In the genomic region with DNA sequence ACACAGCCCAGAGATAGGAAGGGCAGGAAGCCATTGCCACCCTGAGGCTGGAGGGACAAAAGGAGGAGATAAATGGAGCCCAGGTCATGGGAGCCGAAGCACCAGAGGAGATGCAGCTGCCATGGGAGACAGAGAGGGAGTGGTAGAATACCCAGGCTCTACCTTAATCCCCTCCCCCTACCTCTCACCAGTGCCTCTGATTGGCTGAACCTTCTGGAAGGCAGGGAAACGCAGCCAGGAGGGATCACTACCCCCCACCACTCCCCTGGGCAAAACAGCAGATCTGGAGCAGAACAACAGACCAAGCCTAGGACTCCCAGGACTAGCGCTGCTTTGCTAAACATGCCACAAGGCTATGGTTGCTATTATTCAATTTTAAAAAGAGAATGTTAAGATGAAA, we compare ENCODE assay signal across 25 cellular contexts.
A peak's percentile ranks its signal among the peaks of the same experiment; 100 is the strongest.
DNase-seq lines count a peak whose midpoint lies in the region; ATAC-seq, FAIRE-seq and TF ChIP-seq lines count a peak whose summit lies in the region.
"Had no signal": no experiment of that assay in that cellular context is flagged by ENCODE, and none has a peak within 500 bp of the region (broad histone marks: within the 10 kb centered on the region; RNA-seq: fewer than 3 reads in every experiment).

No MANE protein-coding gene starts in this region.

- WGBS in GM12878 (ENCODE audit: insufficient coverage, insufficient replicate concordance, low lambda C conversion rate, missing lambda C conversion rate): 78% methylated on average over 3 of the region's 3 CpGs
- WGBS in mesendoderm (ENCODE audit: extremely low coverage, insufficient coverage, low lambda C conversion rate): no CpG with 5 or more reads among the region's 3 CpGs

- no peak overlapping the region for H3K23ac ChIP-seq in mesendoderm (ENCODE audit: low read length)

- no TSS peak for BruUV-seq in GM12878 (replicated peaks; lab: Mats Ljungman, UMichigan)

- H3K27me3 Mint-ChIP-seq in HFFc6 (ENCODE audit: insufficient read depth): no peaks in the 10 kb centered on the region
- H3K27me3 Mint-ChIP-seq: activated naive CD8-positive, alpha-beta T cell treated with anti-CD3 and anti-CD28 coated beads, Interleukin-2, amount 10 ng/mL, durations not matched to agents 7 days and 5 days; effector memory CD8-positive, alpha-beta T cell had no signal

- H3K4me1 ChIP-seq in GM12878 (ENCODE audit: control insufficient read depth, insufficient read depth, low read length) (peaks cover 38% of the 10 kb centered on the region), mesendoderm (ENCODE audit: control insufficient read depth, low read depth, low read length) (peaks cover 11% of the 10 kb centered on the region)
- H3K4me1 ChIP-seq: lower lobe of right lung had no signal

- H3K9ac ChIP-seq in GM12878 (ENCODE audit: control insufficient read depth, insufficient read depth, low read length): no peak overlapping the region
- no peak overlapping the region for H3K9ac ChIP-seq in mesendoderm (ENCODE audit: low read length)

- no peak overlapping the region for H3K56ac ChIP-seq in mesendoderm (ENCODE audit: low read length)

- H3K36me3 ChIP-seq in GM12878 (ENCODE audit: control insufficient read depth in 2 of 2, insufficient read depth in 2 of 2, low read length in 1 of 2) (peaks cover 3 to 41% of the 10 kb centered on the region in 2 experiments), mesendoderm (ENCODE audit: control insufficient read depth, insufficient read depth, low read length) (no peaks in the 10 kb centered on the region)
- H3K36me3 ChIP-seq: gastrocnemius medialis, lower lobe of right lung had no signal

- H3K27me3 ChIP-seq in GM12878 (replicated peaks in 1 of 2; ENCODE audit: control insufficient read depth in 2 of 2, insufficient read depth in 2 of 2, low read length in 1 of 2) (no peaks in the 10 kb centered on the region), mesendoderm (ENCODE audit: insufficient read depth, low read length, poor library complexity) (no peaks in the 10 kb centered on the region)
- H3K27me3 ChIP-seq: esophagus muscularis mucosa, gastrocnemius medialis had no signal

- TF ChIP-seq POLR2A in GM12878 (IDR thresholded peaks at IDR 0.05; ENCODE audit: low read depth, low read length): no peak

- RAD21 ChIA-PET in GM12878 (lab: Charles Lee; ENCODE audit: unreplicated experiment): no interaction called here

- intact Hi-C loops in GM12878 (cut with micrococcal nuclease; ENCODE audit: unreplicated experiment): loop anchor here (1.0 to 5.0 kb wide), 2 partner anchors 16 to 207 kb away; a partner anchor contains a TSS

- H3K4me1 Mint-ChIP-seq in HFFc6 (ENCODE audit: low read depth): peaks cover 40% of the 10 kb centered on the region

- H3K9me3 ChIP-seq in GM12878 (replicated peaks; ENCODE audit: control insufficient read depth, insufficient read depth, low read length): no peaks in the 10 kb centered on the region
- H3K9me3 ChIP-seq: esophagus muscularis mucosa, gastrocnemius medialis, lower lobe of right lung had no signal

- H3K4me3 ChIP-seq in GM12878: no peak overlapping the region
- H3K4me3 ChIP-seq in mesendoderm (ENCODE audit: low read length): no peak overlapping the region
- H3K4me3 ChIP-seq: esophagus muscularis mucosa, gastrocnemius medialis, lower lobe of right lung had no signal

- H3K79me2 ChIP-seq in GM12878 (ENCODE audit: control insufficient read depth, insufficient read depth, low read length): peaks cover 3% of the 10 kb centered on the region
- no peaks in the 10 kb centered on the region for H3K79me2 ChIP-seq in mesendoderm (ENCODE audit: control insufficient read depth, insufficient read depth, low read length)

- no peak overlapping the region for H3K4me2 ChIP-seq in GM12878 (ENCODE audit: control insufficient read depth, insufficient read depth)
- H3K4me2 ChIP-seq in mesendoderm (ENCODE audit: low read length): no peak overlapping the region

- H3K4ac ChIP-seq in mesendoderm (ENCODE audit: low read depth, low read length): no peak overlapping the region

- H3K27ac Mint-ChIP-seq in HFFc6: peak overlapping the region; percentile 39; the same call in 1 of the 2 replicates
- H3K27ac Mint-ChIP-seq: activated naive CD8-positive, alpha-beta T cell treated with anti-CD3 and anti-CD28 coated beads, Interleukin-2, amount 10 ng/mL, durations not matched to agents 7 days and 5 days; effector memory CD8-positive, alpha-beta T cell had no signal

- no peak for FAIRE-seq in GM12878 (lab: Jason Lieb, UNC)
- FAIRE-seq: kidney, small intestine had no signal

- H3K27ac ChIP-seq in GM12878 (ENCODE audit: control insufficient read depth, insufficient read depth): peak overlapping the region; percentile 74
- no peak overlapping the region for H3K27ac ChIP-seq in mesendoderm (ENCODE audit: low read depth, low read length)
- H3K27ac ChIP-seq: 22Rv1, esophagus muscularis mucosa, gastrocnemius medialis, lower lobe of right lung had no signal

- no peak overlapping the region for H4K8ac ChIP-seq in mesendoderm (ENCODE audit: low read depth, low read length)

- no peaks in the 10 kb centered on the region for H3K9me3 Mint-ChIP-seq in HFFc6
- H3K9me3 Mint-ChIP-seq: activated naive CD8-positive, alpha-beta T cell treated with anti-CD3 and anti-CD28 coated beads, Interleukin-2, amount 10 ng/mL, durations not matched to agents 7 days and 5 days; effector memory CD8-positive, alpha-beta T cell had no signal

- no peak for ATAC-seq in GM12878
- ATAC-seq in HG03432 (IDR thresholded peaks at IDR 0.05; ENCODE audit: unreplicated experiment): no peak
- no peak for ATAC-seq in GM21390 (IDR thresholded peaks at IDR 0.05; ENCODE audit: unreplicated experiment)
- ATAC-seq: effector memory CD8-positive, alpha-beta T cell; gastrocnemius medialis had no signal

- POLR2A ChIA-PET in GM12878 (lab: Charles Lee): no interaction called here

- H2BK120ac ChIP-seq in mesendoderm (ENCODE audit: low read depth, low read length): no peak overlapping the region

- DNase-seq in DMS 273 (lab: John Stamatoyannopoulos, UW; ENCODE audit: unreplicated experiment): peak; percentile 49
- DNase-seq in DMS 273 treated with DMSO at 0.1 percent for 48 hours (lab: John Stamatoyannopoulos, UW): no peak
- no peak for DNase-seq in HFFc6
- no peak for DNase-seq in GM12878 (ENCODE audit: low read depth, low spot score)
- DNase-seq in mesendoderm: peak; percentile 86
- DNase-seq in NCI-H748 treated with DMSO at 0.1 percent for 48 hours (lab: John Stamatoyannopoulos, UW): no peak
- DNase-seq: activated CD4-positive, alpha-beta T cell treated with anti-CD3 and anti-CD28 coated beads for 4 hours; activated naive CD8-positive, alpha-beta T cell treated with anti-CD3 and anti-CD28 coated beads, Interleukin-2, amount 10 ng/mL, durations not matched to agents 7 days and 5 days; cerebellar nuclear complex; DMS79; effector memory CD8-positive, alpha-beta T cell; gastrocnemius medialis; hypothalamus; kidney; lower lobe of right lung; NCI-H2029; nucleus accumbens; SHP77; small intestine; stimulated activated CD4-positive, alpha-beta T cell treated with anti-CD3 and anti-CD28 coated beads, Interleukin-2, amount 100 ng/mL, for 24 hours; stimulated activated naive CD4-positive, alpha-beta T cell had no signal

- no peak overlapping the region for H2AFZ ChIP-seq in GM12878 (ENCODE audit: control insufficient read depth, low read depth, low read length)

- TF ChIP-seq EP300 in GM12878 (IDR thresholded peaks at IDR 0.05; ENCODE audit: borderline replicate concordance in 1 of 2, control insufficient read depth in 1 of 2, low read depth in 2 of 2, low read length in 2 of 2): no peak

- H4K5ac ChIP-seq in mesendoderm (ENCODE audit: low read length): no peak overlapping the region

- no peak overlapping the region for H2AK5ac ChIP-seq in mesendoderm (ENCODE audit: low read length)

- SMC1A ChIA-PET in GM12878 (lab: Charles Lee; ENCODE audit: uncharacterized antibody, unreplicated experiment): interaction anchor here (0.9 to 1.4 kb wide), 2 partner anchors 13 to 198 kb away, joined by 3 to 4 read pairs; no protein-coding TSS in a partner anchor

- TF ChIP-seq CTCF in HFFc6 (IDR thresholded peaks at IDR 0.05): no peak
- no peak for TF ChIP-seq CTCF in GM12878 (IDR thresholded peaks at IDR 0.05 in 2 of 3, conservative IDR thresholded peaks at IDR 0.05 in 1 of 3; ENCODE audit: control insufficient read depth in 2 of 3, extremely low read depth in 1 of 3, insufficient read depth in 1 of 3, low read depth in 3 of 3, low read length in 3 of 3)

- no peak overlapping the region for H3K18ac ChIP-seq in mesendoderm (ENCODE audit: low read length)

- CTCF ChIA-PET in GM12878 (lab: Yijun Ruan, JAX): interaction anchor here (1.5 kb wide), 1 partner anchor 14 kb away, joined by 3 read pairs; no protein-coding TSS in a partner anchor

- H3K4me3 Mint-ChIP-seq in HFFc6: no peak overlapping the region
- H3K4me3 Mint-ChIP-seq: activated naive CD8-positive, alpha-beta T cell treated with anti-CD3 and anti-CD28 coated beads, Interleukin-2, amount 10 ng/mL, durations not matched to agents 7 days and 5 days; effector memory CD8-positive, alpha-beta T cell had no signal

- in situ Hi-C loops in GM12878 (cut with MboI): no loop called here

- no peak overlapping the region for H2BK15ac ChIP-seq in mesendoderm (replicated peaks; ENCODE audit: low read depth)

- no peak for TF ChIP-seq RAD21 in GM12878 (IDR thresholded peaks at IDR 0.05; ENCODE audit: insufficient read depth, low read depth, low read length)

- no peaks in the 10 kb centered on the region for H4K20me1 ChIP-seq in GM12878 (ENCODE audit: control insufficient read depth, insufficient read depth)

- no peaks in the 10 kb centered on the region for H3K79me1 ChIP-seq in mesendoderm (ENCODE audit: low read length)

- peaks cover 28% of the 10 kb centered on the region for H3K36me3 Mint-ChIP-seq in HFFc6 (ENCODE audit: low read depth)

- H2BK5ac ChIP-seq in mesendoderm (ENCODE audit: low read length): no peak overlapping the region

TF ChIP-seq in GM12878, 131 proteins besides CTCF, POLR2A, EP300 and RAD21:
- TF ChIP-seq ZNF384 (IDR thresholded peaks at IDR 0.05; ENCODE audit: borderline replicate concordance, low read depth, low read length) (no peak), SPI1 (IDR thresholded peaks at IDR 0.05; ENCODE audit: borderline replicate concordance, insufficient read depth, low read depth, low read length) (no peak), HCFC1 (IDR thresholded peaks at IDR 0.05; ENCODE audit: low read length) (no peak), POLR2AphosphoS5 (IDR thresholded peaks at IDR 0.05; ENCODE audit: low read length) (no peak)
- TF ChIP-seq, protein P1, sequence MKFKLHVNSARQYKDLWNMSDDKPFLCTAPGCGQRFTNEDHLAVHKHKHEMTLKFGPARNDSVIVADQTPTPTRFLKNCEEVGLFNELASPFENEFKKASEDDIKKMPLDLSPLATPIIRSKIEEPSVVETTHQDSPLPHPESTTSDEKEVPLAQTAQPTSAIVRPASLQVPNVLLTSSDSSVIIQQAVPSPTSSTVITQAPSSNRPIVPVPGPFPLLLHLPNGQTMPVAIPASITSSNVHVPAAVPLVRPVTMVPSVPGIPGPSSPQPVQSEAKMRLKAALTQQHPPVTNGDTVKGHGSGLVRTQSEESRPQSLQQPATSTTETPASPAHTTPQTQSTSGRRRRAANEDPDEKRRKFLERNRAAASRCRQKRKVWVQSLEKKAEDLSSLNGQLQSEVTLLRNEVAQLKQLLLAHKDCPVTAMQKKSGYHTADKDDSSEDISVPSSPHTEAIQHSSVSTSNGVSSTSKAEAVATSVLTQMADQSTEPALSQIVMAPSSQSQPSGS (IDR thresholded peaks at IDR 0.05; ENCODE audit: low read length): 0 out of 2 replicates have a peak, but pooled peaks have one; percentile 5

Comparison
In these comparisons a context has a peak if more than half of its experiments do, and no peak if none do; other contexts are left out.
1. DNase-seq: peak in DMS 273 (single experiment) and mesendoderm (single experiment); none in DMS 273 treated with DMSO at 0.1 percent for 48 hours (single experiment), HFFc6 (single experiment), GM12878 (single experiment) and NCI-H748 treated with DMSO at 0.1 percent for 48 hours (single experiment).